ENCODE assay signal across 12 cellular contexts in the genomic region with DNA sequence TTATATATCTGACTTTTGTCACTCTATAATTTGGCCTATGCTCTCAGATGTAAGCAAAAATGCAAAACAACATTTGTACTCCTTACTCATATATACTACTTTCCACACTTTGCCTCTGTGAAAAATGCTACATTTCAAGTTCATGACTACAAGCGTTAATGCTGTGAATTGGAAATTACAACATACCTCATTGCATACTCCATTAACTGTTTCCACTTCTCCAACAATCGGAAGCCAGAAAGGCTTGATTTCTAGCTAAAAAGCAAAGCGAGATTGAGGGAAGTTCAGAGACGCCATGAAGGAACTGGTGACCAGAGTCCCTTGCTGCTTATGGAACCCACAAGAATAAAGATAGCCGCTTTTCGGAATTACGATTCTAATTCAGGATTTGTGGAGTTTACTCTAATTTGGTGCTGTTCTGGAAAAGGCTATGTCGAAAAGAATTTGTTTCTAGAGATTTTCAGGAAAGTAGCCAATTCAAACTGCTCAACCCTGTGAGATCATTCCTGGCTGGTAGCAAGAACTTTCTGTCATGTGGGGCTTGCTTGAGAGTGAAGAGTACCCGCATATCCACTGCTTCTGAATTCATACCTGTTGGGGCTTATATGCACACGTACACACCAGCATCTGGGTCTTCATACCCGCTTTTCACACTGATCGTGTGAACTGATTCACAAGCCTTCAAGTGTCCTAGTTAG.
DNase-seq lines count a peak whose midpoint lies in the region; ATAC-seq and TF ChIP-seq lines count a peak whose summit lies in the region.
"Had no signal": no experiment of that assay in that cellular context is flagged by ENCODE, and none has a peak within 500 bp of the region (broad histone marks: within the 10 kb centered on the region; RNA-seq: fewer than 3 reads in every experiment).

No MANE protein-coding gene starts in this region.

- no peaks in the 10 kb centered on the region for H3K9me3 Mint-ChIP-seq in GM23338
- H3K9me3 Mint-ChIP-seq in activated T-helper 2 cell treated with anti-CD3 and anti-CD28 coated beads, Interferon-gamma antibody, Interleukin-2, Interleukin-4, amounts not matched to agents 10 μg/mL and 5 μg/mL and 100 μg/mL, durations not matched to agents 14 hours and 24 hours and 36 hours, result no peaks in the 10 kb centered on the region

- H3K36me3 Mint-ChIP-seq in GM23338 (ENCODE audit: low read depth), result no peaks in the 10 kb centered on the region
- H3K36me3 Mint-ChIP-seq in activated T-helper 2 cell treated with anti-CD3 and anti-CD28 coated beads, Interferon-gamma antibody, Interleukin-2, Interleukin-4, amounts not matched to agents 10 μg/mL and 5 μg/mL and 100 μg/mL, durations not matched to agents 14 hours and 24 hours and 36 hours (ENCODE audit: low read depth), result no peaks in the 10 kb centered on the region

- H3K4me1 ChIP-seq in GM23338 (ENCODE audit: insufficient read depth) (peaks cover 33% of the 10 kb centered on the region), left lung (peaks cover 4 to 30% of the 10 kb centered on the region in 2 donors), skeletal muscle satellite cell (ENCODE audit: control insufficient read depth, insufficient read depth, low read length) (peaks cover 37% of the 10 kb centered on the region)

- no peak for DNase-seq in GM23338 (ENCODE audit: low spot score)
- DNase-seq in cerebellar cortex (ENCODE audit: low spot score), result peak; percentile 68
- no peak for DNase-seq in left lung
- no peak for DNase-seq in anterior cingulate cortex (lab: John Stamatoyannopoulos, UW)
- no peak for DNase-seq in Ammon's horn (ENCODE audit: low spot score)
- no peak for DNase-seq in activated T-helper 2 cell treated with anti-CD3 and anti-CD28 coated beads, Interferon-gamma antibody, Interleukin-2, Interleukin-4, amounts not matched to agents 10 μg/mL and 5 μg/mL and 100 μg/mL, durations not matched to agents 14 hours and 24 hours and 36 hours (ENCODE audit: low spot score)
- no peak for DNase-seq in GF-D8 (lab: John Stamatoyannopoulos, UW)
- DNase-seq: activated T-cell treated with anti-CD3 and anti-CD28 coated beads for 4 hours, GOT3, KBM-7, RPMI8226 had no signal

- no peaks in the 10 kb centered on the region for H3K36me3 ChIP-seq in GM23338 (ENCODE audit: insufficient read depth)
- H3K36me3 ChIP-seq in left lung, result no peaks in the 10 kb centered on the region
- H3K36me3 ChIP-seq in skeletal muscle satellite cell (ENCODE audit: insufficient read depth, low read length), result no peaks in the 10 kb centered on the region

- H3K4me1 Mint-ChIP-seq in GM23338, result peaks cover 62% of the 10 kb centered on the region
- peaks cover 3% of the 10 kb centered on the region for H3K4me1 Mint-ChIP-seq in activated T-helper 2 cell treated with anti-CD3 and anti-CD28 coated beads, Interferon-gamma antibody, Interleukin-2, Interleukin-4, amounts not matched to agents 10 μg/mL and 5 μg/mL and 100 μg/mL, durations not matched to agents 14 hours and 24 hours and 36 hours (ENCODE audit: low read depth)

- H2AFZ ChIP-seq in GM23338, result peak overlapping the region; percentile 95; the same call in 1 of the 2 replicates

- 0 out of 2 replicates have a peak overlapping the region, but pooled peaks have one; percentile 45 for H3K4me2 ChIP-seq in GM23338
- H3K4me2 ChIP-seq in skeletal muscle satellite cell (ENCODE audit: low read length), result peak overlapping the region; percentile 75

- no peak overlapping the region for H3K4me3 Mint-ChIP-seq in GM23338
- H3K4me3 Mint-ChIP-seq in activated T-helper 2 cell treated with anti-CD3 and anti-CD28 coated beads, Interferon-gamma antibody, Interleukin-2, Interleukin-4, amounts not matched to agents 10 μg/mL and 5 μg/mL and 100 μg/mL, durations not matched to agents 14 hours and 24 hours and 36 hours (ENCODE audit: low read depth), result no peak overlapping the region

- TF ChIP-seq CTCF in GM23338 (conservative IDR thresholded peaks at IDR 0.05; ENCODE audit: low read depth in 2 of 2), result no peak
- no peak for TF ChIP-seq CTCF in left lung (IDR thresholded peaks at IDR 0.05)

- H3K9ac ChIP-seq in skeletal muscle satellite cell (ENCODE audit: low read depth, low read length), result peak overlapping the region; percentile 73

- no peak overlapping the region for H3K4me3 ChIP-seq in GM23338
- H3K4me3 ChIP-seq in left lung, result no peak overlapping the region
- H3K4me3 ChIP-seq in skeletal muscle satellite cell (ENCODE audit: low read length), result no peak overlapping the region

- H3K9me3 ChIP-seq in left lung, result no peaks in the 10 kb centered on the region
- no peaks in the 10 kb centered on the region for H3K9me3 ChIP-seq in skeletal muscle satellite cell (replicated peaks; ENCODE audit: low read length)

- H3K27me3 ChIP-seq in GM23338 (ENCODE audit: insufficient read depth) (no peaks in the 10 kb centered on the region), left lung (no peaks in the 10 kb centered on the region), skeletal muscle satellite cell (ENCODE audit: control insufficient read depth, insufficient read depth, low read length) (no peaks in the 10 kb centered on the region)

- no peaks in the 10 kb centered on the region for H4K20me1 ChIP-seq in GM23338 (replicated peaks; ENCODE audit: insufficient read depth)

- no peaks in the 10 kb centered on the region for H3K79me2 ChIP-seq in GM23338 (replicated peaks; ENCODE audit: insufficient read depth)

- no peaks in the 10 kb centered on the region for H3K9me2 ChIP-seq in GM23338 (ENCODE audit: insufficient read depth)

- H3K27ac ChIP-seq in GM23338 (ENCODE audit: low read depth) (no peak overlapping the region; the same call in 1 of the 2 replicates), left lung (peak overlapping the region; percentile 1 to 20)

- ATAC-seq in GM23338 (no peak), left lung (peak; percentile 18)

- intact Hi-C loops in left lung (cut with DNase I), result no loop called here
- intact Hi-C loops in activated T-helper 2 cell treated with anti-CD3 and anti-CD28 coated beads, Interferon-gamma antibody, Interleukin-2, Interleukin-4, amounts not matched to agents 10 μg/mL and 5 μg/mL and 100 μg/mL, durations not matched to agents 14 hours and 24 hours and 36 hours (cut with micrococcal nuclease), result no loop called here

- H3K27ac Mint-ChIP-seq in GM23338, result no peak overlapping the region
- H3K27ac Mint-ChIP-seq in activated T-helper 2 cell treated with anti-CD3 and anti-CD28 coated beads, Interferon-gamma antibody, Interleukin-2, Interleukin-4, amounts not matched to agents 10 μg/mL and 5 μg/mL and 100 μg/mL, durations not matched to agents 14 hours and 24 hours and 36 hours, result no peak overlapping the region

- peaks cover 5% of the 10 kb centered on the region for H3K27me3 Mint-ChIP-seq in GM23338 (ENCODE audit: insufficient read depth, low read depth, poor library complexity)
- peaks cover 7% of the 10 kb centered on the region for H3K27me3 Mint-ChIP-seq in activated T-helper 2 cell treated with anti-CD3 and anti-CD28 coated beads, Interferon-gamma antibody, Interleukin-2, Interleukin-4, amounts not matched to agents 10 μg/mL and 5 μg/mL and 100 μg/mL, durations not matched to agents 14 hours and 24 hours and 36 hours (ENCODE audit: low read depth)

- no peaks in the 10 kb centered on the region for H3F3A ChIP-seq in GM23338 (replicated peaks; ENCODE audit: low read depth)

TF ChIP-seq in GM23338, 12 proteins besides CTCF, POLR2A, EP300 and RAD21:
- TF ChIP-seq CREB1 (CRISPR knock-in tag; IDR thresholded peaks at IDR 0.05; ENCODE audit: low read depth) (no peak), POLR2AphosphoS5 (IDR thresholded peaks at IDR 0.05; ENCODE audit: low read depth) (no peak)
- TF ChIP-seq, protein P1, sequence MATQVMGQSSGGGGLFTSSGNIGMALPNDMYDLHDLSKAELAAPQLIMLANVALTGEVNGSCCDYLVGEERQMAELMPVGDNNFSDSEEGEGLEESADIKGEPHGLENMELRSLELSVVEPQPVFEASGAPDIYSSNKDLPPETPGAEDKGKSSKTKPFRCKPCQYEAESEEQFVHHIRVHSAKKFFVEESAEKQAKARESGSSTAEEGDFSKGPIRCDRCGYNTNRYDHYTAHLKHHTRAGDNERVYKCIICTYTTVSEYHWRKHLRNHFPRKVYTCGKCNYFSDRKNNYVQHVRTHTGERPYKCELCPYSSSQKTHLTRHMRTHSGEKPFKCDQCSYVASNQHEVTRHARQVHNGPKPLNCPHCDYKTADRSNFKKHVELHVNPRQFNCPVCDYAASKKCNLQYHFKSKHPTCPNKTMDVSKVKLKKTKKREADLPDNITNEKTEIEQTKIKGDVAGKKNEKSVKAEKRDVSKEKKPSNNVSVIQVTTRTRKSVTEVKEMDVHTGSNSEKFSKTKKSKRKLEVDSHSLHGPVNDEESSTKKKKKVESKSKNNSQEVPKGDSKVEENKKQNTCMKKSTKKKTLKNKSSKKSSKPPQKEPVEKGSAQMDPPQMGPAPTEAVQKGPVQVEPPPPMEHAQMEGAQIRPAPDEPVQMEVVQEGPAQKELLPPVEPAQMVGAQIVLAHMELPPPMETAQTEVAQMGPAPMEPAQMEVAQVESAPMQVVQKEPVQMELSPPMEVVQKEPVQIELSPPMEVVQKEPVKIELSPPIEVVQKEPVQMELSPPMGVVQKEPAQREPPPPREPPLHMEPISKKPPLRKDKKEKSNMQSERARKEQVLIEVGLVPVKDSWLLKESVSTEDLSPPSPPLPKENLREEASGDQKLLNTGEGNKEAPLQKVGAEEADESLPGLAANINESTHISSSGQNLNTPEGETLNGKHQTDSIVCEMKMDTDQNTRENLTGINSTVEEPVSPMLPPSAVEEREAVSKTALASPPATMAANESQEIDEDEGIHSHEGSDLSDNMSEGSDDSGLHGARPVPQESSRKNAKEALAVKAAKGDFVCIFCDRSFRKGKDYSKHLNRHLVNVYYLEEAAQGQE (IDR thresholded peaks at IDR 0.05; ENCODE audit: unreplicated experiment), result no peak
